7 cellular contexts compared by ENCODE assay signal in genomic region chr17:15858082-15858481, GRCh38.
DNase-seq lines count a peak whose midpoint lies in the region; ATAC-seq and TF ChIP-seq lines count a peak whose summit lies in the region.
"Not testable (repeated sequence)": the region's sequence is repeated elsewhere in the genome, so short reads cannot be mapped to it uniquely, and the experiment has no call there.

No MANE protein-coding gene starts in this region.

- CTCF ChIA-PET in activated B cell treated with CpG ODN at 0.5 μM for 24 hours (lab: Charles Lee), result not testable (repeated sequence)

- not testable (repeated sequence) for DNase-seq in activated B cell treated with CpG ODN at 0.5 μM for 24 hours; memory B cell (ENCODE audit: low spot score in 2 of 2)

- intact Hi-C loops in activated B cell treated with CpG ODN at 0.5 μM for 24 hours (cut with micrococcal nuclease), result not testable (repeated sequence)

- not testable (repeated sequence) for H3K27ac Mint-ChIP-seq in activated B cell treated with CpG ODN at 0.5 μM for 24 hours, memory B cell

- H3K36me3 Mint-ChIP-seq in activated B cell treated with CpG ODN at 0.5 μM for 24 hours (ENCODE audit: low read depth); memory B cell: not testable (repeated sequence)

- H3K9me3 Mint-ChIP-seq in activated B cell treated with CpG ODN at 0.5 μM for 24 hours, memory B cell: not testable (repeated sequence)

- H3K27me3 Mint-ChIP-seq in activated B cell treated with CpG ODN at 0.5 μM for 24 hours, memory B cell: not testable (repeated sequence)

- not testable (repeated sequence) for H3K4me3 Mint-ChIP-seq in activated B cell treated with CpG ODN at 0.5 μM for 24 hours, memory B cell

- peak; percentile 56 for ATAC-seq in GM18498 (IDR thresholded peaks at IDR 0.05; ENCODE audit: unreplicated experiment)
- ATAC-seq in GM18511 (IDR thresholded peaks at IDR 0.05; ENCODE audit: unreplicated experiment), result peak; percentile 64
- peak; percentile 43 for ATAC-seq in GM18909 (IDR thresholded peaks at IDR 0.05; ENCODE audit: poor library complexity, unreplicated experiment)
- peak; percentile 65 for ATAC-seq in GM21447 (IDR thresholded peaks at IDR 0.05; ENCODE audit: unreplicated experiment)
- ATAC-seq in HG03175 (IDR thresholded peaks at IDR 0.05; ENCODE audit: unreplicated experiment), result peak; percentile 56
- peak; percentile 71 for ATAC-seq in activated B cell treated with CpG ODN at 0.5 μM for 24 hours (ENCODE audit: low read depth)
- ATAC-seq in memory B cell (ENCODE audit: low read depth), result peak; percentile 91

- TF ChIP-seq CTCF in activated B cell treated with CpG ODN at 0.5 μM for 24 hours (IDR thresholded peaks at IDR 0.05), result not testable (repeated sequence)

- H3K4me1 Mint-ChIP-seq in activated B cell treated with CpG ODN at 0.5 μM for 24 hours, memory B cell: not testable (repeated sequence)

- POLR2A ChIA-PET in activated B cell treated with CpG ODN at 0.5 μM for 24 hours (lab: Charles Lee), result not testable (repeated sequence)
